Comparison of ENCODE assay signal across 24 cellular contexts in the genomic region with DNA sequence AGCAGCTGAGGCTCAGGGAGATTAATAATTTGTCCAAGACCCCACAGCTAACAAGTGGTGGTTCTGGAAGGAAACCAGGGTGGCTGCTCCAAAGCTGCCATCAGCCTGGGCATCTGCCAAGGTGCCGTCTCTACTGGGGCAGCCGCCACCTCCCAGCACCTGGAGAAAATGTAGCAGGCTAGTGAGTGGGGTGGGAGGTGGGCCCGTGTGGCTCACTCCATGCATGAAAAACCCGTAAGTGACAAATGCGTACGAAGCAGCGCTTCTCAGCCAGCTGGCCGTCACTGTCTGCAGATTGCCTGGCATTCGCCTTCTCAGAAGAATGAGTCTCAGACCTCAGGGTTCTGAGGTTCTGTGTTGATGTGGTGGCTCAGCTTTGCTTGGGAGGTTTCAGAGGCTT.
"Had no signal": no experiment of that assay in that cellular context is flagged by ENCODE, and none has a peak within 500 bp of the region (broad histone marks: within the 10 kb centered on the region; RNA-seq: fewer than 3 reads in every experiment).

No MANE protein-coding gene starts in this region.

- DNase-seq: activated B cell treated with CpG ODN at 0.5 μM for 24 hours; activated CD4-positive, alpha-beta T cell treated with anti-CD3 and anti-CD28 coated beads for 48 hours; activated CD4-positive, alpha-beta T cell treated with anti-CD3 and anti-CD28 coated beads, Interleukin-2, amount 50 U/mL, for 1 hour; activated CD4-positive, alpha-beta T cell treated with anti-CD3 and anti-CD28 coated beads, Interleukin-2, amount 50 U/mL, for 48 hours; activated CD8-positive, alpha-beta memory T cell treated with anti-CD3 and anti-CD28 coated beads for 24 hours; activated CD8-positive, alpha-beta T cell treated with anti-CD3 and anti-CD28 coated beads for 36 hours; activated effector memory CD4-positive, alpha-beta T cell treated with Interleukin-2 at 50 U/mL for 16 hours; activated gamma-delta T cell treated with Interleukin-2 at 50 U/mL for 16 hours; activated naive CD4-positive, alpha-beta T cell treated with anti-CD3 and anti-CD28 coated beads, Interleukin-2, amount 50 U/mL, for 16 hours; activated naive CD4-positive, alpha-beta T cell treated with Interleukin-2 at 50 U/mL for 16 hours; activated T-cell treated with anti-CD3 and anti-CD28 coated beads, Interleukin-2, amount 50 U/mL, for 4 hours; amniotic stem cell; anterior cingulate cortex; brain microvascular endothelial cell; effector memory CD4-positive, alpha-beta T cell; foreskin keratinocyte; gastrocnemius medialis; glutamatergic neuron; T-helper 1 cell; T-helper 17 cell; T1000; WERI-Rb-1 had no signal

- H3K4me1 ChIP-seq: gastrocnemius medialis had no signal

- H3K36me3 ChIP-seq: brain microvascular endothelial cell, gastrocnemius medialis, WERI-Rb-1 had no signal

- H3K27ac ChIP-seq: brain microvascular endothelial cell, coronary artery, dorsolateral prefrontal cortex, foreskin keratinocyte, gastrocnemius medialis, WERI-Rb-1 had no signal

- H3K4me3 ChIP-seq: coronary artery, dorsolateral prefrontal cortex, gastrocnemius medialis had no signal

- H3K27me3 ChIP-seq: brain microvascular endothelial cell, foreskin keratinocyte had no signal

- H3K9me3 ChIP-seq: gastrocnemius medialis had no signal
